In the genomic region with DNA sequence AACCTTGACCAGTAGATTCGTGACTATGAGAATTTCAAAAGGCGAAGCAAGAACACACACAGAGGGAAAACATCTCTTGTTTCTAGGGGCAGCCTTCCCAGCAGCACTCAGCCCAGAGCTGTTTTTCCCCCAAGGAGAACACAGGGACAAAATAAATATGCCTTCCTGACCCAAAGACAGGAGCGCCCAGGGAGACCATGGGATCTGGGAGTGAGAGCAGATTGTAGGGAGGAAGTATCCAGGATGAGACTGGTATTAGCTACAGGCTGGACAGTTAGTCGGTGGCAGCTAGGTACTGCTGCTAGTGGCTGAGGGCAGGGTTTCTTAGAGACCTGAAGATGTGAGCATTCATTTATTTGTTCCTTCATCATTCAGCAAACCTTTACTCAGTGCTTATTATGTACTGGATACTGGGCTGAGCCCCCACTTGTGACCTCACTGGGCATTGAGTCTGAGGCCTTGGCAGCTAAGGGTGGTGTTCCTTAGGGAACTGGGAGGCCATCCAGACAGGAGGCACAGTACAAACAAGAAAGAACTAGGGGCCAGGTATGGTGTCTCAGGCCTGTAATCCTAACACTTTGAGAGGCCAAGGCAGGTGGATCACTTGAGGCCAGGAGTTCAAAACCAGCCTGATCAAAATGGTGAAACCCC, we compare ENCODE assay signal across 13 cellular contexts.
"Had no signal": no experiment of that assay in that cellular context is flagged by ENCODE, and none has a peak within 500 bp of the region (broad histone marks: within the 10 kb centered on the region; RNA-seq: fewer than 3 reads in every experiment).

No MANE protein-coding gene starts in this region.

- H3K4me3 ChIP-seq: upper lobe of left lung had no signal

- H3K4me3 Mint-ChIP-seq: activated CD4-positive, alpha-beta memory T cell treated with anti-CD3 and anti-CD28 coated beads, Interleukin-2, amount 10 ng/mL, durations not matched to agents 7 days and 5 days; activated naive CD8-positive, alpha-beta T cell treated with anti-CD3 and anti-CD28 coated beads, Interleukin-2, amount 10 ng/mL, durations not matched to agents 7 days and 5 days; natural killer cell had no signal

- H3K27ac Mint-ChIP-seq: activated CD4-positive, alpha-beta memory T cell treated with anti-CD3 and anti-CD28 coated beads, Interleukin-2, amount 10 ng/mL, durations not matched to agents 7 days and 5 days; activated naive CD8-positive, alpha-beta T cell treated with anti-CD3 and anti-CD28 coated beads, Interleukin-2, amount 10 ng/mL, durations not matched to agents 7 days and 5 days; natural killer cell had no signal

- H3K9me3 Mint-ChIP-seq: activated CD4-positive, alpha-beta memory T cell treated with anti-CD3 and anti-CD28 coated beads, Interleukin-2, amount 10 ng/mL, durations not matched to agents 7 days and 5 days; natural killer cell had no signal

- H3K27ac ChIP-seq: upper lobe of left lung had no signal

- H3K27me3 ChIP-seq: upper lobe of left lung had no signal

- FAIRE-seq: colon, frontal cortex, keratinocyte had no signal

- DNase-seq: activated CD4-positive, alpha-beta memory T cell treated with anti-CD3 and anti-CD28 coated beads, Interleukin-2, amount 10 ng/mL, durations not matched to agents 7 days and 5 days; activated CD4-positive, alpha-beta T cell treated with anti-CD3 and anti-CD28 coated beads for 1 hour; activated gamma-delta T cell; activated naive CD8-positive, alpha-beta T cell treated with anti-CD3 and anti-CD28 coated beads, Interleukin-2, amount 10 ng/mL, durations not matched to agents 7 days and 5 days; activated T-cell treated with anti-CD3 and anti-CD28 coated beads, Interleukin-2, amount 50 U/mL, for 48 hours; effector CD8-positive, alpha-beta T cell; natural killer cell; stimulated activated CD4-positive, alpha-beta T cell treated with anti-CD3 and anti-CD28 coated beads, Interleukin-15, amount 100 ng/mL, for 24 hours; stimulated activated CD4-positive, alpha-beta T cell treated with anti-CD3 and anti-CD28 coated beads, Interleukin-4, amount 100 ng/mL, for 24 hours; upper lobe of left lung had no signal

- H3K4me1 ChIP-seq: upper lobe of left lung had no signal

- H3K36me3 ChIP-seq: upper lobe of left lung had no signal

- ATAC-seq: natural killer cell had no signal

- H3K36me3 Mint-ChIP-seq: natural killer cell had no signal

- H3K4me1 Mint-ChIP-seq: activated CD4-positive, alpha-beta memory T cell treated with anti-CD3 and anti-CD28 coated beads, Interleukin-2, amount 10 ng/mL, durations not matched to agents 7 days and 5 days; activated naive CD8-positive, alpha-beta T cell treated with anti-CD3 and anti-CD28 coated beads, Interleukin-2, amount 10 ng/mL, durations not matched to agents 7 days and 5 days had no signal

- H3K27me3 Mint-ChIP-seq: activated CD4-positive, alpha-beta memory T cell treated with anti-CD3 and anti-CD28 coated beads, Interleukin-2, amount 10 ng/mL, durations not matched to agents 7 days and 5 days; activated naive CD8-positive, alpha-beta T cell treated with anti-CD3 and anti-CD28 coated beads, Interleukin-2, amount 10 ng/mL, durations not matched to agents 7 days and 5 days had no signal

- H3K9me3 ChIP-seq: upper lobe of left lung had no signal
